Comparison of ENCODE assay signal across 27 cellular contexts in the genomic region with DNA sequence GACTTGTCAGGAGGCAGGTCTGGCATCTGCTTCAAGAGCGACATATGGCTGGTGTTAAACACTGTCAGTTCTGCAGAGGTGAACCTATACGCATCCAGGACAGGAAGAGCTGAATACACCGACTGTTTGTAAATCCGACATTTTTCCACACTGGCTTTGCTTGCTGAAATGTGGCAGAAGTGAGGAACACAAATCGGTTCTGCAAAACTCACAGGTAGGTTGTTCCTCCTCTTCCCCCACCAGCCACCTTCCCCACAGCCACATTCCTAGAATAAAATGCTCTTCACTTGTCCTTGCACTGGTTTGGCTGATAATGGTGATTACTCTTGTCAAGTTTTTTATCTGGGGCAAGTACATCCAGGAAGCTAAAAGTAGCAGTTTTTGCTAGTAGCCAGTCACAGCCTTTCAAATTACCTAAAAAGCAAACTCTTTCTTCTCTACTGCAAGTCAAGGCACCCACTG.
DNase-seq lines count a peak whose midpoint lies in the region; ATAC-seq, FAIRE-seq and TF ChIP-seq lines count a peak whose summit lies in the region.
"Had no signal": no experiment of that assay in that cellular context is flagged by ENCODE, and none has a peak within 500 bp of the region (broad histone marks: within the 10 kb centered on the region; RNA-seq: fewer than 3 reads in every experiment).

No MANE protein-coding gene starts in this region.

- peak overlapping the region; percentile 39 to 80; a peak in 3 of 4 replicates for H3K9ac ChIP-seq in K562 (ENCODE audit: insufficient read depth in 1 of 2, low read depth in 2 of 2, low read length in 2 of 2)
- H3K9ac ChIP-seq in mesendoderm (ENCODE audit: low read length): no peak overlapping the region
- H3K9ac ChIP-seq: BLaER1, GM23248 had no signal

- no peak overlapping the region for H3K23ac ChIP-seq in mesendoderm (ENCODE audit: low read length)

- 12% methylated on average over 5 of the region's 5 CpGs for WGBS in K562 (ENCODE audit: insufficient coverage, low coverage, missing lambda C conversion rate)
- WGBS in mesendoderm (ENCODE audit: extremely low coverage, insufficient coverage, low lambda C conversion rate): no CpG with 5 or more reads among the region's 5 CpGs
- WGBS in sigmoid colon, 2 donors: 87 to 88% methylated on average over 5 of the region's 5 CpGs

- FAIRE-seq in K562 (lab: Jason Lieb, UNC): peak; percentile 67
- FAIRE-seq: A204.1 had no signal

- H4K5ac ChIP-seq in mesendoderm (ENCODE audit: low read length): no peak overlapping the region

- TF ChIP-seq EP300 in K562 (IDR thresholded peaks at IDR 0.05; ENCODE audit: low read length): no peak; the same call in 1 of the 2 replicates
- TF ChIP-seq EP300 in sigmoid colon (IDR thresholded peaks at IDR 0.05): no peak

- H3K79me1 ChIP-seq in mesendoderm (ENCODE audit: low read length): no peaks in the 10 kb centered on the region

- peak; percentile 34 for ATAC-seq in K562
- ATAC-seq in GM18517 (IDR thresholded peaks at IDR 0.05; ENCODE audit: unreplicated experiment): no peak
- ATAC-seq in GM21786 (IDR thresholded peaks at IDR 0.05; ENCODE audit: unreplicated experiment): no peak
- ATAC-seq: GM12878, Panc1, T-cell had no signal

- POLR2A ChIA-PET in K562 (lab: Yijun Ruan, JAX): interaction anchor here (0.6 to 2.7 kb wide), 3 partner anchors 10 to 1562 kb away, joined by 4 to 11 read pairs (median 5); no protein-coding TSS in a partner anchor

- H3K27me3 ChIP-seq in K562 (ENCODE audit: control insufficient read depth in 2 of 2, insufficient read depth in 2 of 2, low read length in 2 of 2) (no peaks in the 10 kb centered on the region), mesendoderm (ENCODE audit: insufficient read depth, low read length, poor library complexity) (no peaks in the 10 kb centered on the region), sigmoid colon (no peaks in the 10 kb centered on the region)
- H3K27me3 ChIP-seq: BLaER1, SJCRH30 had no signal

- peaks cover 4% of the 10 kb centered on the region for H3K9me3 ChIP-seq in K562 (replicated peaks; ENCODE audit: control insufficient read depth, insufficient read depth, low read depth, low read length)
- no peaks in the 10 kb centered on the region for H3K9me3 ChIP-seq in sigmoid colon
- H3K9me3 ChIP-seq: BLaER1, Caco-2, SJCRH30 had no signal

- H2BK5ac ChIP-seq in mesendoderm (ENCODE audit: low read length): no peak overlapping the region

- peak overlapping the region; percentile 62 for H2AFZ ChIP-seq in K562 (ENCODE audit: low read depth, low read length)
- H2AFZ ChIP-seq: GM23248 had no signal

- no peak overlapping the region for H3K4ac ChIP-seq in mesendoderm (ENCODE audit: low read depth, low read length)

- H2BK120ac ChIP-seq in mesendoderm (ENCODE audit: low read depth, low read length): no peak overlapping the region

- in situ Hi-C loops in K562 (cut with MboI): no loop called here

- H2BK15ac ChIP-seq in mesendoderm (replicated peaks; ENCODE audit: low read depth): no peak overlapping the region

- no peak overlapping the region for H3K18ac ChIP-seq in mesendoderm (ENCODE audit: low read length)

- H3K9me1 ChIP-seq in K562 (ENCODE audit: control insufficient read depth, insufficient read depth, low read length): no peaks in the 10 kb centered on the region

- DNase-seq in NCI-H1694 (lab: John Stamatoyannopoulos, UW) (peak; percentile 56), NCI-H524 treated with DMSO at 0.1 percent for 48 hours (lab: John Stamatoyannopoulos, UW) (peak; percentile 50), K562 (ENCODE audit: extremely low read depth in 1 of 4, low spot score in 3 of 4) (peak in 1 of 4 experiments; percentile 73), mesendoderm (peak; percentile 7), sigmoid colon (no peak), COR-L47 (lab: John Stamatoyannopoulos, UW) (no peak)
- DNase-seq: Caco-2; CD4-positive, alpha-beta T cell; GDM1; GM23248; H9; Karpas-422; NCI-H1105; NCI-H1436 treated with DMSO at 0.1 percent for 48 hours; NCI-H2029; NCI-H226; NCI-H510A; NCI-H748 treated with DMSO at 0.1 percent for 48 hours; NK-92 treated with Interleukin-12 subunit alpha and Interleukin-12 subunit beta, amount 100 ng/mL, for 24 hours; SJCRH30; T-cell had no signal

- TF ChIP-seq POLR2A in K562 (conservative IDR thresholded peaks at IDR 0.05) (no peak), sigmoid colon (IDR thresholded peaks at IDR 0.05) (no peak)

- intact Hi-C loops in K562 (cut with micrococcal nuclease): loop anchor here (10.0 kb wide), 1 partner anchor 346 kb away; no protein-coding TSS in a partner anchor
- intact Hi-C loops in sigmoid colon (cut with DNase I): no loop called here

- H3K79me2 ChIP-seq in K562 (ENCODE audit: control insufficient read depth, insufficient read depth, low read length) (no peaks in the 10 kb centered on the region), mesendoderm (ENCODE audit: control insufficient read depth, insufficient read depth, low read length) (no peaks in the 10 kb centered on the region)

- H3K4me3 ChIP-seq in K562 (no peak overlapping the region), mesendoderm (ENCODE audit: low read length) (no peak overlapping the region), sigmoid colon (no peak overlapping the region)
- H3K4me3 ChIP-seq: BLaER1, GM12878, GM23248, SJCRH30 had no signal

- no peaks in the 10 kb centered on the region for H4K20me1 ChIP-seq in K562 (replicated peaks; ENCODE audit: control insufficient read depth, insufficient read depth, low read length)
- H4K20me1 ChIP-seq: BLaER1 had no signal

- CTCF ChIA-PET in K562 (lab: Yijun Ruan, JAX; ENCODE audit: low intra/inter-chr PET ratio): no interaction called here

- H3K56ac ChIP-seq in mesendoderm (ENCODE audit: low read length): no peak overlapping the region

- TF ChIP-seq RAD21 in K562 (CRISPR knock-in tag; conservative IDR thresholded peaks at IDR 0.05 in 1 of 2, IDR thresholded peaks at IDR 0.05 in 1 of 2): peak in 1 of 2 experiments; percentile 17; a peak in 3 of 4 replicates

- H3K36me3 ChIP-seq in K562 (ENCODE audit: control insufficient read depth, insufficient read depth, low read length) (peaks cover 6% of the 10 kb centered on the region; the same call in 2 of the 3 replicates), mesendoderm (ENCODE audit: control insufficient read depth, insufficient read depth, low read length) (no peaks in the 10 kb centered on the region), sigmoid colon (no peaks in the 10 kb centered on the region)
- H3K36me3 ChIP-seq: BLaER1, SJCRH30 had no signal

- H3K4me2 ChIP-seq in K562 (ENCODE audit: insufficient read depth, low read length) (peak overlapping the region; percentile 59), mesendoderm (ENCODE audit: low read length) (no peak overlapping the region)
- H3K4me2 ChIP-seq: BLaER1 had no signal

- H2AK5ac ChIP-seq in mesendoderm (ENCODE audit: low read length): no peak overlapping the region

- H3K27ac ChIP-seq in K562 (ENCODE audit: extremely low read depth, low read depth, low read length): peak overlapping the region; percentile 95
- no peak overlapping the region for H3K27ac ChIP-seq in mesendoderm (ENCODE audit: low read depth, low read length)
- H3K27ac ChIP-seq in sigmoid colon: no peak overlapping the region
- H3K27ac ChIP-seq: BLaER1, GM23248, SJCRH30 had no signal

- no peak for TF ChIP-seq CTCF in K562 (IDR thresholded peaks at IDR 0.05 in 2 of 3, conservative IDR thresholded peaks at IDR 0.05 in 1 of 3; ENCODE audit: insufficient read depth in 2 of 3, low read depth in 1 of 3, low read length in 3 of 3)
- TF ChIP-seq CTCF in sigmoid colon (IDR thresholded peaks at IDR 0.05): no peak

- peaks cover 7 to 96% of the 10 kb centered on the region in 2 experiments for H3K4me1 ChIP-seq in K562 (replicated peaks in 1 of 2; ENCODE audit: control insufficient read depth in 2 of 2, insufficient read depth in 2 of 2, low read length in 2 of 2)
- no peaks in the 10 kb centered on the region for H3K4me1 ChIP-seq in mesendoderm (ENCODE audit: control insufficient read depth, low read depth, low read length)
- no peaks in the 10 kb centered on the region for H3K4me1 ChIP-seq in sigmoid colon
- H3K4me1 ChIP-seq: BLaER1, SJCRH30 had no signal

- H4K8ac ChIP-seq in mesendoderm (ENCODE audit: low read depth, low read length): no peak overlapping the region

- no TSS peak for BruUV-seq in K562 (replicated peaks; lab: Mats Ljungman, UMichigan)

TF ChIP-seq in K562, 482 proteins besides CTCF, POLR2A, EP300 and RAD21 (continues in another document):
- TF ChIP-seq, protein P1, sequence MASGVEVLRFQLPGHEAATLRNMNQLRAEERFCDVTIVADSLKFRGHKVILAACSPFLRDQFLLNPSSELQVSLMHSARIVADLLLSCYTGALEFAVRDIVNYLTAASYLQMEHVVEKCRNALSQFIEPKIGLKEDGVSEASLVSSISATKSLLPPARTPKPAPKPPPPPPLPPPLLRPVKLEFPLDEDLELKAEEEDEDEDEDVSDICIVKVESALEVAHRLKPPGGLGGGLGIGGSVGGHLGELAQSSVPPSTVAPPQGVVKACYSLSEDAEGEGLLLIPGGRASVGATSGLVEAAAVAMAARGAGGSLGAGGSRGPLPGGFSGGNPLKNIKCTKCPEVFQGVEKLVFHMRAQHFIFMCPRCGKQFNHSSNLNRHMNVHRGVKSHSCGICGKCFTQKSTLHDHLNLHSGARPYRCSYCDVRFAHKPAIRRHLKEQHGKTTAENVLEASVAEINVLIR (CRISPR knock-in tag; IDR thresholded peaks at IDR 0.05): no peak; the same call in 1 of the 2 replicates
- TF ChIP-seq PHTF2 (CRISPR knock-in tag; IDR thresholded peaks at IDR 0.05): no peak
- no peak for TF ChIP-seq ZNF444 (CRISPR knock-in tag; IDR thresholded peaks at IDR 0.05)
- TF ChIP-seq, protein P2, sequence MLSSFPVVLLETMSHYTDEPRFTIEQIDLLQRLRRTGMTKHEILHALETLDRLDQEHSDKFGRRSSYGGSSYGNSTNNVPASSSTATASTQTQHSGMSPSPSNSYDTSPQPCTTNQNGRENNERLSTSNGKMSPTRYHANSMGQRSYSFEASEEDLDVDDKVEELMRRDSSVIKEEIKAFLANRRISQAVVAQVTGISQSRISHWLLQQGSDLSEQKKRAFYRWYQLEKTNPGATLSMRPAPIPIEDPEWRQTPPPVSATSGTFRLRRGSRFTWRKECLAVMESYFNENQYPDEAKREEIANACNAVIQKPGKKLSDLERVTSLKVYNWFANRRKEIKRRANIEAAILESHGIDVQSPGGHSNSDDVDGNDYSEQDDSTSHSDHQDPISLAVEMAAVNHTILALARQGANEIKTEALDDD (IDR thresholded peaks at IDR 0.05): 0 out of 2 replicates have a peak, but pooled peaks have one; percentile 23
- TF ChIP-seq NFYB (IDR thresholded peaks at IDR 0.05; ENCODE audit: extremely low read depth, insufficient read length): no peak
- TF ChIP-seq SMAD1 (IDR thresholded peaks at IDR 0.05; ENCODE audit: low read depth, low read length, partially characterized antibody): no peak
- TF ChIP-seq TGIF2 (CRISPR knock-in tag; IDR thresholded peaks at IDR 0.05): no peak

Comparison
In these comparisons a context has a peak if more than half of its experiments do, and no peak if none do; other contexts are left out.
1. DNase-seq: peak in NCI-H1694 (single experiment), NCI-H524 treated with DMSO at 0.1 percent for 48 hours (single experiment) and mesendoderm (single experiment); none in sigmoid colon (single experiment) and COR-L47 (single experiment).